In genomic region chr20:17936791-17937687, GRCh38 we compare ENCODE assay signal across 10 cellular contexts. TPM values are rescaled to one million over a fixed set of nuclear protein-coding genes. Genes with fewer than 3 reads are reported as not detected.
A peak's percentile ranks its signal among the peaks of the same experiment; 100 is the strongest.
DNase-seq lines count a peak whose midpoint lies in the region; ATAC-seq and TF ChIP-seq lines count a peak whose summit lies in the region.
"Had no signal": no experiment of that assay in that cellular context is flagged by ENCODE, and none has a peak within 500 bp of the region (broad histone marks: within the 10 kb centered on the region; RNA-seq: fewer than 3 reads in every experiment).

No MANE protein-coding gene starts in this region.

- H3K4me3 ChIP-seq in sigmoid colon: peak overlapping the region in 3 of 4 donors; percentile 4 to 13 (median 12)

- peaks cover 0 to 10% (median 6%) of the 10 kb centered on the region in 4 donors for H3K36me3 ChIP-seq in sigmoid colon

- TF ChIP-seq POLR2A in sigmoid colon (IDR thresholded peaks at IDR 0.05): no peak

- in situ Hi-C loops in KBM-7 (cut with MboI; ENCODE audit: low pct_unique_long_range_greater_than_20kb, low sequenced_read_pairs): no loop called here

- no peak overlapping the region for H3K4me3 Mint-ChIP-seq in central memory CD8-positive, alpha-beta T cell
- H3K4me3 Mint-ChIP-seq: T-helper 1 cell treated with Interleukin-12 subunit alpha and Interleukin-12 subunit beta and Interleukin-4 antibody, amounts not matched to agents 30 μg/mL and 1 μg/mL, for 36 hours had no signal

- peak; percentile 57 for DNase-seq in ELF-1 (ENCODE audit: low read depth, low spot score)
- DNase-seq in central memory CD8-positive, alpha-beta T cell (ENCODE audit: low spot score in 2 of 2): no peak
- peak; percentile 83 for DNase-seq in left kidney (ENCODE audit: low read depth, low spot score)
- DNase-seq in sigmoid colon: peak; percentile 93
- no peak for DNase-seq in stimulated activated naive CD8-positive, alpha-beta T cell treated with anti-CD3 and anti-CD28 coated beads, Interleukin-15, Interleukin-2, amounts not matched to agents 100 U/mL and 50 U/mL, for 24 hours
- DNase-seq in KBM-7: no peak
- DNase-seq: NCI-H226 had no signal

- WGBS in sigmoid colon, 2 donors: 50 to 62% methylated on average over 16 of the region's 16 CpGs

- no peak for TF ChIP-seq EP300 in sigmoid colon (IDR thresholded peaks at IDR 0.05)

- H3K36me3 Mint-ChIP-seq in central memory CD8-positive, alpha-beta T cell (ENCODE audit: insufficient read depth): peaks cover 10% of the 10 kb centered on the region

- ATAC-seq in central memory CD8-positive, alpha-beta T cell (replicated peaks; ENCODE audit: extremely low read depth, poor library complexity, severe bottlenecking): no peak
- no peak for ATAC-seq in stimulated activated naive CD8-positive, alpha-beta T cell treated with anti-CD3 and anti-CD28 coated beads, Interleukin-15, Interleukin-2, amounts not matched to agents 100 U/mL and 50 U/mL, for 24 hours
- ATAC-seq in HG03280 (IDR thresholded peaks at IDR 0.05; ENCODE audit: unreplicated experiment): no peak
- no peak for ATAC-seq in GM18519 (IDR thresholded peaks at IDR 0.05; ENCODE audit: low FRiP score, unreplicated experiment)

- H3K27me3 Mint-ChIP-seq in central memory CD8-positive, alpha-beta T cell: peaks cover 6% of the 10 kb centered on the region

- no peaks in the 10 kb centered on the region for H3K27me3 ChIP-seq in sigmoid colon

- no peak for TF ChIP-seq CTCF in sigmoid colon (IDR thresholded peaks at IDR 0.05)

- H3K27ac Mint-ChIP-seq in central memory CD8-positive, alpha-beta T cell (ENCODE audit: low read depth): peak overlapping the region; percentile 62
- H3K27ac Mint-ChIP-seq: T-helper 1 cell treated with Interleukin-12 subunit alpha and Interleukin-12 subunit beta and Interleukin-4 antibody, amounts not matched to agents 30 μg/mL and 1 μg/mL, for 36 hours had no signal

- H3K4me1 Mint-ChIP-seq in central memory CD8-positive, alpha-beta T cell: peaks cover 6% of the 10 kb centered on the region

- H3K9me3 ChIP-seq in sigmoid colon: no peaks in the 10 kb centered on the region

- intact Hi-C loops in sigmoid colon (cut with DNase I): loop anchor here (2.0 to 5.0 kb wide), 2 partner anchors 35 to 256 kb away; no protein-coding TSS in a partner anchor

- peak overlapping the region; percentile 70 to 81 (median 75) for H3K27ac ChIP-seq in sigmoid colon

- peaks cover 0 to 43% (median 39%) of the 10 kb centered on the region in 4 donors for H3K4me1 ChIP-seq in sigmoid colon

- no peaks in the 10 kb centered on the region for H3K9me3 Mint-ChIP-seq in central memory CD8-positive, alpha-beta T cell

RNA-seq across cellular contexts. Expression of gene SNX5, which starts 31.6 kb away (rescaled TPM):
- 10 to 100 TPM; 69.0 to 79.5 (median 72.5) TPM for total RNA-seq in sigmoid colon
- 10 to 100 TPM; 88.7 to 98.5 (median 89.9) TPM for polyA plus RNA-seq in sigmoid colon

RNA-seq across cellular contexts. Expression of gene MGME1, which starts 31.8 kb away (rescaled TPM):
- 10 to 100 TPM in 2 of 4 donors, 1 to 10 TPM in 2; 5.0 to 15.8 (median 10.8) TPM for total RNA-seq in sigmoid colon
- polyA plus RNA-seq in sigmoid colon: 10 to 100 TPM; 14.8 to 17.4 (median 16.9) TPM

Comparison
In these comparisons a context has a peak if more than half of its experiments do, and no peak if none do; other contexts are left out.
1. DNase-seq: peak in ELF-1 (single experiment), left kidney (single experiment) and sigmoid colon (single experiment); none in central memory CD8-positive, alpha-beta T cell (0 of 2), stimulated activated naive CD8-positive, alpha-beta T cell treated with anti-CD3 and anti-CD28 coated beads, Interleukin-15, Interleukin-2, amounts not matched to agents 100 U/mL and 50 U/mL, for 24 hours (single experiment) and KBM-7 (single experiment).